1 cellular context compared by ENCODE assay signal in the genomic region with DNA sequence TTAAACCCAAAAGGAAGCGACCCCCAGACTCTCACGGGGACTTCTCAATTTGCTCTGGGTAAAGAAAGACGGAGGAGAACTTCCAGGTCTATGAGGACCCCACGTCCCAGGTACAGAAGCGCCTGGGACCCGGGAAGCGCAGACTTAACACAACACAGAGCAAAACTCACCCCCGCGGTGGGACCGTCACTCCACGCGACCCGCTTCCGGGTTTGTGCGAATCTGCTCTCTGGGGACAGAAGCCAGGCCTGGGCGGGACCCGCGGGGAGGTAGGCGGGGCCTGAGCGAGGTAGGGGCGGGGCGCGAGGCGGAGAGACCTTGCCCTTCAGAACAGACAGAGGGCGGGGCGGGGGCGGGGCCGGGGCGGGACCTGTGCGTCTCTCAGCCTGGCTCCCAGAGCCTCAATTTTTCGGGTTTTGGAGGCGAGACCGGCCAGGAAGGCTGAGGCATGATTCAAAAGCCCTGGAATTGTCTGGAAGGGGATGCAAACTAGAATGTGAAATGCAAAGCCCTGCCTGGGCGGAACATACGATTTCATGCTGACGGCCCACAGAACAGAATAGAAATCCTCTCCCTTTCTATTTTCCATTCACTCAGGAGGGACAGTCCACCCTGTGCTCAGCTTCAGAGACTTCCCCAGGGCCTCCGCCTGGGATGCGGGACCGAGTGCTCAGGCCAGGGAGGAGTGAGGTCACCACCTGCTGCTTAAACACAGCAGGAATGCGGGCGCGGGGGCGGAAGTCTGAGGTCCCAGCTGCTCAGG.
A peak's percentile ranks its signal among the peaks of the same experiment; 100 is the strongest.
TF ChIP-seq lines count a peak whose summit lies in the region.

No MANE protein-coding gene starts in this region.

TF ChIP-seq in K562, 482 proteins besides CTCF, POLR2A, EP300 and RAD21 (continued from another document):
- TF ChIP-seq, protein P1, sequence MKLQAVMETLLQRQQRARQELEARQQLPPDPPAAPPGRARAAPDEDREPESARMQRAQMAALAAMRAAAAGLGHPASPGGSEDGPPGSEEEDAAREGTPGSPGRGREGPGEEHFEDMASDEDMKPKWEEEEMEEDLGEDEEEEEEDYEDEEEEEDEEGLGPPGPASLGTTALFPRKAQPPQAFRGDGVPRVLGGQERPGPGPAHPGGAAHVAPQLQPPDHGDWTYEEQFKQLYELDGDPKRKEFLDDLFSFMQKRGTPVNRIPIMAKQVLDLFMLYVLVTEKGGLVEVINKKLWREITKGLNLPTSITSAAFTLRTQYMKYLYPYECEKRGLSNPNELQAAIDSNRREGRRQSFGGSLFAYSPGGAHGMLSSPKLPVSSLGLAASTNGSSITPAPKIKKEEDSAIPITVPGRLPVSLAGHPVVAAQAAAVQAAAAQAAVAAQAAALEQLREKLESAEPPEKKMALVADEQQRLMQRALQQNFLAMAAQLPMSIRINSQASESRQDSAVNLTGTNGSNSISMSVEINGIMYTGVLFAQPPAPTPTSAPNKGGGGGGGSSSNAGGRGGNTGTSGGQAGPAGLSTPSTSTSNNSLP (IDR thresholded peaks at IDR 0.05; ENCODE audit: borderline replicate concordance, low read depth, low read length) = no peak
- TF ChIP-seq IRF2 (CRISPR knock-in tag; IDR thresholded peaks at IDR 0.05) (no peak), POLR2AphosphoS5 (IDR thresholded peaks at IDR 0.05; ENCODE audit: control insufficient read depth, insufficient read depth, low read depth, low read length) (peak; percentile 89), HEY1 (CRISPR knock-in tag; IDR thresholded peaks at IDR 0.05; ENCODE audit: borderline replicate concordance) (no peak), HSF4 (CRISPR knock-in tag; IDR thresholded peaks at IDR 0.05; ENCODE audit: borderline replicate concordance) (no peak), ZNF224 (CRISPR knock-in tag; IDR thresholded peaks at IDR 0.05) (no peak), PHF8 (IDR thresholded peaks at IDR 0.05; ENCODE audit: borderline replicate concordance, low read length) (peak; percentile 83; the same call in 1 of the 2 replicates), SMAD4 (CRISPR knock-in tag; conservative IDR thresholded peaks at IDR 0.05) (peak; percentile 29; the same call in 1 of the 2 replicates), ESRRA (IDR thresholded peaks at IDR 0.05; ENCODE audit: borderline replicate concordance, low read depth) (no peak), CREB1 (IDR thresholded peaks at IDR 0.05) (peak; percentile 58), CREB1 (CRISPR knock-in tag; IDR thresholded peaks at IDR 0.05) (peak; percentile 49; the same call in 1 of the 2 replicates), DMBX1 (CRISPR knock-in tag; IDR thresholded peaks at IDR 0.05; ENCODE audit: borderline replicate concordance) (no peak), SAFB2 (IDR thresholded peaks at IDR 0.05; ENCODE audit: borderline replicate concordance, low read depth, low read length, severe bottlenecking) (no peak), ASH1L (IDR thresholded peaks at IDR 0.05; ENCODE audit: borderline replicate concordance, low read depth, partially characterized antibody) (peak; percentile 57), ELF4 (CRISPR knock-in tag; IDR thresholded peaks at IDR 0.05) (peak; percentile 89), POLR2H (tag; IDR thresholded peaks at IDR 0.05; ENCODE audit: low read depth) (peak; percentile 79), EZH2 (IDR thresholded peaks at IDR 0.05; ENCODE audit: borderline replicate concordance, low read depth, low read length) (no peak), ZKSCAN8 (CRISPR knock-in tag; IDR thresholded peaks at IDR 0.05) (no peak)
- TF ChIP-seq, protein P2, sequence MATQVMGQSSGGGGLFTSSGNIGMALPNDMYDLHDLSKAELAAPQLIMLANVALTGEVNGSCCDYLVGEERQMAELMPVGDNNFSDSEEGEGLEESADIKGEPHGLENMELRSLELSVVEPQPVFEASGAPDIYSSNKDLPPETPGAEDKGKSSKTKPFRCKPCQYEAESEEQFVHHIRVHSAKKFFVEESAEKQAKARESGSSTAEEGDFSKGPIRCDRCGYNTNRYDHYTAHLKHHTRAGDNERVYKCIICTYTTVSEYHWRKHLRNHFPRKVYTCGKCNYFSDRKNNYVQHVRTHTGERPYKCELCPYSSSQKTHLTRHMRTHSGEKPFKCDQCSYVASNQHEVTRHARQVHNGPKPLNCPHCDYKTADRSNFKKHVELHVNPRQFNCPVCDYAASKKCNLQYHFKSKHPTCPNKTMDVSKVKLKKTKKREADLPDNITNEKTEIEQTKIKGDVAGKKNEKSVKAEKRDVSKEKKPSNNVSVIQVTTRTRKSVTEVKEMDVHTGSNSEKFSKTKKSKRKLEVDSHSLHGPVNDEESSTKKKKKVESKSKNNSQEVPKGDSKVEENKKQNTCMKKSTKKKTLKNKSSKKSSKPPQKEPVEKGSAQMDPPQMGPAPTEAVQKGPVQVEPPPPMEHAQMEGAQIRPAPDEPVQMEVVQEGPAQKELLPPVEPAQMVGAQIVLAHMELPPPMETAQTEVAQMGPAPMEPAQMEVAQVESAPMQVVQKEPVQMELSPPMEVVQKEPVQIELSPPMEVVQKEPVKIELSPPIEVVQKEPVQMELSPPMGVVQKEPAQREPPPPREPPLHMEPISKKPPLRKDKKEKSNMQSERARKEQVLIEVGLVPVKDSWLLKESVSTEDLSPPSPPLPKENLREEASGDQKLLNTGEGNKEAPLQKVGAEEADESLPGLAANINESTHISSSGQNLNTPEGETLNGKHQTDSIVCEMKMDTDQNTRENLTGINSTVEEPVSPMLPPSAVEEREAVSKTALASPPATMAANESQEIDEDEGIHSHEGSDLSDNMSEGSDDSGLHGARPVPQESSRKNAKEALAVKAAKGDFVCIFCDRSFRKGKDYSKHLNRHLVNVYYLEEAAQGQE (CRISPR knock-in tag; IDR thresholded peaks at IDR 0.05; ENCODE audit: low read depth) = no peak
- TF ChIP-seq, protein P3, sequence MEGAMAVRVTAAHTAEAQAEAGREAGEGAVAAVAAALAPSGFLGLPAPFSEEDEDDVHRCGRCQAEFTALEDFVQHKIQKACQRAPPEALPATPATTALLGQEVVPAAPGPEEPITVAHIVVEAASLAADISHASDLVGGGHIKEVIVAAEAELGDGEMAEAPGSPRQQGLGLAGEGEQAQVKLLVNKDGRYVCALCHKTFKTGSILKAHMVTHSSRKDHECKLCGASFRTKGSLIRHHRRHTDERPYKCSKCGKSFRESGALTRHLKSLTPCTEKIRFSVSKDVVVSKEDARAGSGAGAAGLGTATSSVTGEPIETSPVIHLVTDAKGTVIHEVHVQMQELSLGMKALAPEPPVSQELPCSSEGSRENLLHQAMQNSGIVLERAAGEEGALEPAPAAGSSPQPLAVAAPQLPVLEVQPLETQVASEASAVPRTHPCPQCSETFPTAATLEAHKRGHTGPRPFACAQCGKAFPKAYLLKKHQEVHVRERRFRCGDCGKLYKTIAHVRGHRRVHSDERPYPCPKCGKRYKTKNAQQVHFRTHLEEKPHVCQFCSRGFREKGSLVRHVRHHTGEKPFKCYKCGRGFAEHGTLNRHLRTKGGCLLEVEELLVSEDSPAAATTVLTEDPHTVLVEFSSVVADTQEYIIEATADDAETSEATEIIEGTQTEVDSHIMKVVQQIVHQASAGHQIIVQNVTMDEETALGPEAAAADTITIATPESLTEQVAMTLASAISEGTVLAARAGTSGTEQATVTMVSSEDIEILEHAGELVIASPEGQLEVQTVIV (CRISPR knock-in tag; IDR thresholded peaks at IDR 0.05; ENCODE audit: borderline replicate concordance) = no peak
- TF ChIP-seq, protein P4, sequence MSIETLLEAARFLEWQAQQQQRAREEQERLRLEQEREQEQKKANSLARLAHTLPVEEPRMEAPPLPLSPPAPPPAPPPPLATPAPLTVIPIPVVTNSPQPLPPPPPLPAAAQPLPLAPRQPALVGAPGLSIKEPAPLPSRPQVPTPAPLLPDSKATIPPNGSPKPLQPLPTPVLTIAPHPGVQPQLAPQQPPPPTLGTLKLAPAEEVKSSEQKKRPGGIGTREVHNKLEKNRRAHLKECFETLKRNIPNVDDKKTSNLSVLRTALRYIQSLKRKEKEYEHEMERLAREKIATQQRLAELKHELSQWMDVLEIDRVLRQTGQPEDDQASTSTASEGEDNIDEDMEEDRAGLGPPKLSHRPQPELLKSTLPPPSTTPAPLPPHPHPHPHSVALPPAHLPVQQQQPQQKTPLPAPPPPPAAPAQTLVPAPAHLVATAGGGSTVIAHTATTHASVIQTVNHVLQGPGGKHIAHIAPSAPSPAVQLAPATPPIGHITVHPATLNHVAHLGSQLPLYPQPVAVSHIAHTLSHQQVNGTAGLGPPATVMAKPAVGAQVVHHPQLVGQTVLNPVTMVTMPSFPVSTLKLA (conservative IDR thresholded peaks at IDR 0.05) = peak; percentile 77 to 84
- TF ChIP-seq, protein P5, sequence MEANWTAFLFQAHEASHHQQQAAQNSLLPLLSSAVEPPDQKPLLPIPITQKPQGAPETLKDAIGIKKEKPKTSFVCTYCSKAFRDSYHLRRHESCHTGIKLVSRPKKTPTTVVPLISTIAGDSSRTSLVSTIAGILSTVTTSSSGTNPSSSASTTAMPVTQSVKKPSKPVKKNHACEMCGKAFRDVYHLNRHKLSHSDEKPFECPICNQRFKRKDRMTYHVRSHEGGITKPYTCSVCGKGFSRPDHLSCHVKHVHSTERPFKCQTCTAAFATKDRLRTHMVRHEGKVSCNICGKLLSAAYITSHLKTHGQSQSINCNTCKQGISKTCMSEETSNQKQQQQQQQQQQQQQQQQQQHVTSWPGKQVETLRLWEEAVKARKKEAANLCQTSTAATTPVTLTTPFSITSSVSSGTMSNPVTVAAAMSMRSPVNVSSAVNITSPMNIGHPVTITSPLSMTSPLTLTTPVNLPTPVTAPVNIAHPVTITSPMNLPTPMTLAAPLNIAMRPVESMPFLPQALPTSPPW (CRISPR knock-in tag; IDR thresholded peaks at IDR 0.05) = peak; percentile 77
- TF ChIP-seq, protein P6, sequence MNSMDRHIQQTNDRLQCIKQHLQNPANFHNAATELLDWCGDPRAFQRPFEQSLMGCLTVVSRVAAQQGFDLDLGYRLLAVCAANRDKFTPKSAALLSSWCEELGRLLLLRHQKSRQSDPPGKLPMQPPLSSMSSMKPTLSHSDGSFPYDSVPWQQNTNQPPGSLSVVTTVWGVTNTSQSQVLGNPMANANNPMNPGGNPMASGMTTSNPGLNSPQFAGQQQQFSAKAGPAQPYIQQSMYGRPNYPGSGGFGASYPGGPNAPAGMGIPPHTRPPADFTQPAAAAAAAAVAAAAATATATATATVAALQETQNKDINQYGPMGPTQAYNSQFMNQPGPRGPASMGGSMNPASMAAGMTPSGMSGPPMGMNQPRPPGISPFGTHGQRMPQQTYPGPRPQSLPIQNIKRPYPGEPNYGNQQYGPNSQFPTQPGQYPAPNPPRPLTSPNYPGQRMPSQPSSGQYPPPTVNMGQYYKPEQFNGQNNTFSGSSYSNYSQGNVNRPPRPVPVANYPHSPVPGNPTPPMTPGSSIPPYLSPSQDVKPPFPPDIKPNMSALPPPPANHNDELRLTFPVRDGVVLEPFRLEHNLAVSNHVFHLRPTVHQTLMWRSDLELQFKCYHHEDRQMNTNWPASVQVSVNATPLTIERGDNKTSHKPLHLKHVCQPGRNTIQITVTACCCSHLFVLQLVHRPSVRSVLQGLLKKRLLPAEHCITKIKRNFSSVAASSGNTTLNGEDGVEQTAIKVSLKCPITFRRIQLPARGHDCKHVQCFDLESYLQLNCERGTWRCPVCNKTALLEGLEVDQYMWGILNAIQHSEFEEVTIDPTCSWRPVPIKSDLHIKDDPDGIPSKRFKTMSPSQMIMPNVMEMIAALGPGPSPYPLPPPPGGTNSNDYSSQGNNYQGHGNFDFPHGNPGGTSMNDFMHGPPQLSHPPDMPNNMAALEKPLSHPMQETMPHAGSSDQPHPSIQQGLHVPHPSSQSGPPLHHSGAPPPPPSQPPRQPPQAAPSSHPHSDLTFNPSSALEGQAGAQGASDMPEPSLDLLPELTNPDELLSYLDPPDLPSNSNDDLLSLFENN (IDR thresholded peaks at IDR 0.05; ENCODE audit: low read depth in 2 of 2, low read length in 2 of 2) = no peak
- TF ChIP-seq, protein P7, sequence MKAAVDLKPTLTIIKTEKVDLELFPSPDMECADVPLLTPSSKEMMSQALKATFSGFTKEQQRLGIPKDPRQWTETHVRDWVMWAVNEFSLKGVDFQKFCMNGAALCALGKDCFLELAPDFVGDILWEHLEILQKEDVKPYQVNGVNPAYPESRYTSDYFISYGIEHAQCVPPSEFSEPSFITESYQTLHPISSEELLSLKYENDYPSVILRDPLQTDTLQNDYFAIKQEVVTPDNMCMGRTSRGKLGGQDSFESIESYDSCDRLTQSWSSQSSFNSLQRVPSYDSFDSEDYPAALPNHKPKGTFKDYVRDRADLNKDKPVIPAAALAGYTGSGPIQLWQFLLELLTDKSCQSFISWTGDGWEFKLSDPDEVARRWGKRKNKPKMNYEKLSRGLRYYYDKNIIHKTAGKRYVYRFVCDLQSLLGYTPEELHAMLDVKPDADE (conservative IDR thresholded peaks at IDR 0.05; ENCODE audit: control insufficient read depth, low read depth, low read length) = peak; percentile 66; the same call in 1 of the 2 replicates
TF ChIP-seq in K562: peak in this region for 56.
